Comparison of ENCODE assay signal across 8 cellular contexts in genomic region chr2:84880395-84880644, GRCh38. TPM values are rescaled to one million over a fixed set of nuclear protein-coding genes. Genes with fewer than 3 reads are reported as not detected.
A peak's percentile ranks its signal among the peaks of the same experiment; 100 is the strongest.
DNase-seq lines count a peak whose midpoint lies in the region; ATAC-seq and TF ChIP-seq lines count a peak whose summit lies in the region.

No MANE protein-coding gene starts in this region.

- no peaks in the 10 kb centered on the region for H3K9me3 Mint-ChIP-seq in T-cell

- H3K4me3 ChIP-seq in GM12865 (ENCODE audit: low read depth, low read length) (peak overlapping the region; percentile 64), gastroesophageal sphincter (peak overlapping the region; percentile 41 to 56), retinal pigment epithelial cell (ENCODE audit: low read length) (peak overlapping the region; percentile 57)

- no peak for TF ChIP-seq EP300 in gastroesophageal sphincter (IDR thresholded peaks at IDR 0.05)

- no peaks in the 10 kb centered on the region for H3K9me3 ChIP-seq in gastroesophageal sphincter

- H3K4me1 ChIP-seq in gastroesophageal sphincter = peaks cover 0 to 35% (median 21%) of the 10 kb centered on the region in 3 donors

- H3K4me3 Mint-ChIP-seq in T-cell = peak overlapping the region; percentile 90 to 99 (median 91)

- CTCF ChIA-PET in T-cell (lab: Charles Lee) = interaction anchor here in 1 of 2 donors (0.8 to 4.0 kb wide), 5 partner anchors 9 to 98 kb away, joined by 3 to 41 read pairs (median 3); no protein-coding TSS in a partner anchor

- POLR2A ChIA-PET in T-cell (lab: Charles Lee) = interaction anchor here (0.6 to 1.3 kb wide), 2 partner anchors 24 to 26 kb away, joined by 3 to 4 read pairs; no protein-coding TSS in a partner anchor

- peaks cover under 1% of the 10 kb centered on the region for H3K36me3 Mint-ChIP-seq in T-cell

- H3K27ac Mint-ChIP-seq in T-cell = peak overlapping the region; percentile 91 to 94

- ATAC-seq in T-cell (replicated peaks in 1 of 4) (peak in 2 of 4 experiments; percentile 2 to 3), gastroesophageal sphincter (no peak), HG03039 (IDR thresholded peaks at IDR 0.05; ENCODE audit: unreplicated experiment) (no peak)

- 0 to 3% methylated on average over 1 to 5 of the region's 8 CpGs for WGBS in gastroesophageal sphincter (ENCODE audit: low coverage in 1 of 2), 2 donors

- TF ChIP-seq POLR2A in gastroesophageal sphincter (IDR thresholded peaks at IDR 0.05) = no peak

- H3K4me1 Mint-ChIP-seq in T-cell = peaks cover 65 to 73% (median 71%) of the 10 kb centered on the region in 3 donors

- H3K27ac ChIP-seq in gastroesophageal sphincter = no peak overlapping the region

- no peaks in the 10 kb centered on the region for H3K27me3 Mint-ChIP-seq in T-cell

- DNase-seq in GM12865 (ENCODE audit: low read depth) (no peak), T-cell (no peak), retinal pigment epithelial cell (ENCODE audit: low read depth) (no peak), NCI-H2171 treated with DMSO at 0.1 percent for 48 hours (lab: John Stamatoyannopoulos, UW) (no peak), NCI-H526 (lab: John Stamatoyannopoulos, UW) (no peak), NCI-H446 (lab: John Stamatoyannopoulos, UW) (no peak)

- H3K27me3 ChIP-seq in gastroesophageal sphincter = peaks cover 53% of the 10 kb centered on the region

- TF ChIP-seq CTCF in GM12865 (IDR thresholded peaks at IDR 0.05; ENCODE audit: insufficient read depth, low read depth, low read length, missing control alignments) (no peak), gastroesophageal sphincter (IDR thresholded peaks at IDR 0.05) (no peak), retinal pigment epithelial cell (conservative IDR thresholded peaks at IDR 0.05; ENCODE audit: low read depth, low read length) (no peak)

- no peaks in the 10 kb centered on the region for H3K36me3 ChIP-seq in gastroesophageal sphincter

RNA-seq across cellular contexts. Expression of gene TRABD2A, which starts 0.6 kb away (rescaled TPM):
- total RNA-seq in T-cell (100 to 1,000 TPM in 3 of 5 donors, 10 to 100 TPM in 2; 77.3 to 219 (median 106) TPM), gastroesophageal sphincter (1 to 10 TPM in 2 of 4 donors, under 1 TPM in 2; 0.47 to 2.7 (median 1.4) TPM)

RNA-seq across cellular contexts. Expression of gene TMSB10, which starts 25.1 kb away (rescaled TPM):
- total RNA-seq in T-cell = 1,000 to 10,000 TPM; 1,423 to 1,890 (median 1,689) TPM
- total RNA-seq in gastroesophageal sphincter = 1,000 to 10,000 TPM in 3 of 4 donors, 100 to 1,000 TPM in 1; 797 to 2,612 (median 1,708) TPM

Comparison
In these comparisons a context has a peak if more than half of its experiments do, and no peak if none do; other contexts are left out.
1. RNA of gene TRABD2A, which starts 0.6 kb away (total RNA-seq): 77.3 to 219 TPM in T-cell; 0.47 to 2.7 TPM in gastroesophageal sphincter; every median in the first group is over 10 times any median in the second.
2. Peak in every context shown above with its lines, with median percentiles within 50 percentile points of each other: H3K4me3 ChIP-seq.